ENCODE assay signal across 29 cellular contexts in genomic region chr22:49480896-49481650, GRCh38.
DNase-seq lines count a peak whose midpoint lies in the region; ATAC-seq, FAIRE-seq and TF ChIP-seq lines count a peak whose summit lies in the region.
"Had no signal": no experiment of that assay in that cellular context is flagged by ENCODE, and none has a peak within 500 bp of the region (broad histone marks: within the 10 kb centered on the region; RNA-seq: fewer than 3 reads in every experiment).

No MANE protein-coding gene starts in this region.

- TF ChIP-seq CTCF in HEK293 (tag by site-specific recombination; IDR thresholded peaks at IDR 0.05) (no peak), astrocyte (IDR thresholded peaks at IDR 0.05; ENCODE audit: insufficient read depth, low read depth, low read length) (no peak), nephron (IDR thresholded peaks at IDR 0.05; ENCODE audit: unreplicated experiment in 3 of 3) (no peak), suprapubic skin (IDR thresholded peaks at IDR 0.05) (no peak)

- CTCF ChIA-PET in HEK293 (lab: Yijun Ruan, JAX), result no interaction called here

- H3K27ac ChIP-seq in HEK293 (ENCODE audit: extremely low read depth, low read depth, low read length) (no peak overlapping the region), astrocyte (ENCODE audit: low read depth, low read length) (no peak overlapping the region), suprapubic skin (no peak overlapping the region), GM23248 (no peak overlapping the region)
- H3K27ac ChIP-seq: esophagus muscularis mucosa, KMS-11 had no signal

- H3K27ac Mint-ChIP-seq in astrocyte (ENCODE audit: unreplicated experiment) (no peak overlapping the region), nephron (peak overlapping the region; percentile 53 to 84 (median 63))
- H3K27ac Mint-ChIP-seq in naive thymus-derived CD8-positive, alpha-beta T cell, result peak overlapping the region in 2 of 10 donors; percentile 24 to 32
- H3K27ac Mint-ChIP-seq: activated CD8-positive, alpha-beta T cell treated with anti-CD3 and anti-CD28 coated beads, Interleukin-2, amount 10 ng/mL, durations not matched to agents 7 days and 5 days; effector memory CD8-positive, alpha-beta T cell; HFFc6; immature natural killer cell had no signal

- H2AFZ ChIP-seq in astrocyte (ENCODE audit: low read depth, low read length) (no peak overlapping the region), GM23248 (no peak overlapping the region)

- no peak for DNase-seq in astrocyte (ENCODE audit: low read depth)
- no peak for DNase-seq in suprapubic skin (ENCODE audit: low spot score in 2 of 2)
- DNase-seq in AG08395 (ENCODE audit: low spot score), result no peak
- no peak for DNase-seq in GM23248
- DNase-seq in naive thymus-derived CD8-positive, alpha-beta T cell, result no peak
- DNase-seq: activated CD8-positive, alpha-beta T cell treated with anti-CD3 and anti-CD28 coated beads, Interleukin-2, amount 10 ng/mL, durations not matched to agents 7 days and 5 days; activated naive CD4-positive, alpha-beta T cell treated with Interleukin-2 at 50 U/mL for 16 hours; activated T-cell treated with anti-CD3 and anti-CD28 coated beads, Interleukin-2, amount 50 U/mL, for 4 hours; CD4-positive, alpha-beta memory T cell; DMS153; effector memory CD8-positive, alpha-beta T cell; foreskin melanocyte; HFFc6; immature natural killer cell; mucosa of descending colon; MV-4-11; NCI-H1694 treated with DMSO at 0.1 percent for 48 hours; NCI-H526 treated with DMSO at 0.1 percent for 48 hours; right cardiac atrium; stimulated activated CD4-positive, alpha-beta T cell treated with anti-CD3 and anti-CD28 coated beads, Interleukin-12 subunit alpha, Interleukin-12 subunit beta, amount 100 ng/mL, for 4 hours; stimulated activated CD4-positive, alpha-beta T cell treated with anti-CD3 and anti-CD28 coated beads, Interleukin-4, amount 100 ng/mL, for 24 hours; stimulated activated naive CD4-positive, alpha-beta T cell treated with Interleukin-2 at 50 U/mL for 16 hours had no signal

- H3K4me1 Mint-ChIP-seq in astrocyte (ENCODE audit: low read depth, unreplicated experiment) (no peaks in the 10 kb centered on the region), nephron (peaks cover 17% of the 10 kb centered on the region)
- H3K4me1 Mint-ChIP-seq in naive thymus-derived CD8-positive, alpha-beta T cell, result peaks cover 0 to 9% (median 0%) of the 10 kb centered on the region in 4 donors

- H3K79me2 ChIP-seq in astrocyte (ENCODE audit: insufficient read depth, low read length), result no peaks in the 10 kb centered on the region
- H3K79me2 ChIP-seq in GM23248 (ENCODE audit: insufficient read depth), result no peaks in the 10 kb centered on the region

- H3K4me3 ChIP-seq in HEK293 (ENCODE audit: low read depth, low read length) (no peak overlapping the region), astrocyte (ENCODE audit: insufficient read depth, low read depth, low read length) (no peak overlapping the region), suprapubic skin (peak overlapping the region; percentile 34), GM23248 (no peak overlapping the region)
- H3K4me3 ChIP-seq: mucosa of descending colon had no signal

- no peaks in the 10 kb centered on the region for H3F3A ChIP-seq in GM23248 (ENCODE audit: insufficient read depth)

- H3K27me3 ChIP-seq in astrocyte (ENCODE audit: insufficient read depth, low read length) (no peaks in the 10 kb centered on the region), suprapubic skin (peaks cover 27% of the 10 kb centered on the region), GM23248 (replicated peaks; ENCODE audit: insufficient read depth) (no peaks in the 10 kb centered on the region)

- no peaks in the 10 kb centered on the region for H3K9me3 Mint-ChIP-seq in astrocyte (ENCODE audit: unreplicated experiment)
- peaks cover 8% of the 10 kb centered on the region for H3K9me3 Mint-ChIP-seq in nephron
- peaks cover 0 to 14% (median 4%) of the 10 kb centered on the region in 9 donors for H3K9me3 Mint-ChIP-seq in naive thymus-derived CD8-positive, alpha-beta T cell

- H3K4me1 ChIP-seq in HEK293 (ENCODE audit: control insufficient read depth, insufficient read depth, low read length) (no peaks in the 10 kb centered on the region; the same call in 1 of the 2 replicates), astrocyte (ENCODE audit: insufficient read depth, low read length) (no peaks in the 10 kb centered on the region), suprapubic skin (peaks cover 15% of the 10 kb centered on the region), GM23248 (ENCODE audit: insufficient read depth) (no peaks in the 10 kb centered on the region)

- H4K20me1 ChIP-seq in astrocyte (ENCODE audit: insufficient read depth, low read length), result no peaks in the 10 kb centered on the region
- no peaks in the 10 kb centered on the region for H4K20me1 ChIP-seq in GM23248 (ENCODE audit: insufficient read depth)

- H3K4me3 Mint-ChIP-seq in astrocyte (ENCODE audit: unreplicated experiment) (no peak overlapping the region), nephron (peak overlapping the region; percentile 78 to 83 (median 78))
- peak overlapping the region in 1 of 10 donors; percentile 43 for H3K4me3 Mint-ChIP-seq in naive thymus-derived CD8-positive, alpha-beta T cell
- H3K4me3 Mint-ChIP-seq: activated CD8-positive, alpha-beta T cell treated with anti-CD3 and anti-CD28 coated beads, Interleukin-2, amount 10 ng/mL, durations not matched to agents 7 days and 5 days; activated T-cell treated with anti-CD3 and anti-CD28 coated beads, Interleukin-2, amount 50 U/mL, for 4 hours; effector memory CD8-positive, alpha-beta T cell; HFFc6; immature natural killer cell had no signal

- H3K36me3 Mint-ChIP-seq in astrocyte (ENCODE audit: low read depth, unreplicated experiment), result no peaks in the 10 kb centered on the region
- peaks cover 11% of the 10 kb centered on the region for H3K36me3 Mint-ChIP-seq in nephron (ENCODE audit: low read depth)
- H3K36me3 Mint-ChIP-seq in naive thymus-derived CD8-positive, alpha-beta T cell, result peaks cover 2 to 11% (median 10%) of the 10 kb centered on the region in 3 donors

- H3K9me2 ChIP-seq in GM23248 (ENCODE audit: insufficient read depth), result no peaks in the 10 kb centered on the region

- in situ Hi-C loops in GM23248 (cut with MboI), result no loop called here

- POLR2A ChIA-PET in HEK293 (lab: Yijun Ruan, JAX), result no interaction called here
- POLR2A ChIA-PET in naive thymus-derived CD8-positive, alpha-beta T cell (lab: Charles Lee), result no interaction called here

- WGBS in suprapubic skin, result 55% methylated on average over 23 of the region's 23 CpGs
- WGBS in GM23248 (ENCODE audit: low coverage in 1 of 2, low lambda C conversion rate in 2 of 2, missing lambda C conversion rate in 2 of 2), 2 experiments, result 37 to 39% methylated on average over 22 to 23 of the region's 23 CpGs

- no peak for ATAC-seq in naive thymus-derived CD8-positive, alpha-beta T cell
- ATAC-seq: activated CD8-positive, alpha-beta T cell treated with anti-CD3 and anti-CD28 coated beads, Interleukin-2, amount 10 ng/mL, durations not matched to agents 7 days and 5 days; activated T-cell treated with anti-CD3 and anti-CD28 coated beads, Interleukin-2, amount 50 U/mL, for 4 hours; effector memory CD8-positive, alpha-beta T cell; mucosa of descending colon had no signal

- no peak overlapping the region for H3K9ac ChIP-seq in astrocyte (ENCODE audit: low read length)
- no peak overlapping the region for H3K9ac ChIP-seq in GM23248
- H3K9ac ChIP-seq: KMS-11 had no signal

- FAIRE-seq in astrocyte (lab: Jason Lieb, UNC), result no peak
- FAIRE-seq: colon, GM19239, TTC549 had no signal

- no peaks in the 10 kb centered on the region for H3K36me3 ChIP-seq in HEK293 (ENCODE audit: control insufficient read depth in 2 of 2, insufficient read depth in 1 of 2, low read length in 2 of 2)
- H3K36me3 ChIP-seq in astrocyte (ENCODE audit: insufficient read depth, low read length), result no peaks in the 10 kb centered on the region
- no peaks in the 10 kb centered on the region for H3K36me3 ChIP-seq in suprapubic skin
- no peaks in the 10 kb centered on the region for H3K36me3 ChIP-seq in GM23248 (ENCODE audit: low read depth)
- H3K36me3 ChIP-seq: esophagus muscularis mucosa had no signal

- no peak for TF ChIP-seq POLR2A in suprapubic skin (IDR thresholded peaks at IDR 0.05)

- H3K4me2 ChIP-seq in astrocyte (ENCODE audit: low read length) (peak overlapping the region; percentile 46), GM23248 (ENCODE audit: unreplicated experiment) (no peak overlapping the region)
- H3K4me2 ChIP-seq: KMS-11 had no signal

- TF ChIP-seq EP300 in suprapubic skin (IDR thresholded peaks at IDR 0.05), result no peak

- H3K9me3 ChIP-seq in HEK293 (ENCODE audit: control insufficient read depth, insufficient read depth, low read depth, low read length) (no peaks in the 10 kb centered on the region), astrocyte (ENCODE audit: insufficient read depth, low read depth, low read length) (peaks cover 13% of the 10 kb centered on the region), suprapubic skin (no peaks in the 10 kb centered on the region), GM23248 (ENCODE audit: low read depth) (no peaks in the 10 kb centered on the region)
- H3K9me3 ChIP-seq: esophagus muscularis mucosa, mucosa of descending colon had no signal

- peaks cover 20% of the 10 kb centered on the region for H3K27me3 Mint-ChIP-seq in astrocyte (ENCODE audit: low read depth, unreplicated experiment)
- peaks cover 70% of the 10 kb centered on the region for H3K27me3 Mint-ChIP-seq in nephron (ENCODE audit: low read depth)
- H3K27me3 Mint-ChIP-seq in naive thymus-derived CD8-positive, alpha-beta T cell, result peaks cover 0 to 36% (median 5%) of the 10 kb centered on the region in 5 donors
- H3K27me3 Mint-ChIP-seq: CD4-positive, alpha-beta memory T cell had no signal

TF ChIP-seq in HEK293, 187 proteins besides CTCF, POLR2A, EP300 and RAD21 (continues in another document):
- no peak for TF ChIP-seq YY1 (tag by site-specific recombination; IDR thresholded peaks at IDR 0.05)
